ENCODE assay signal across 15 cellular contexts in genomic region chr4:142129931-142130330, GRCh38.
DNase-seq lines count a peak whose midpoint lies in the region; ATAC-seq and TF ChIP-seq lines count a peak whose summit lies in the region.
"Had no signal": no experiment of that assay in that cellular context is flagged by ENCODE, and none has a peak within 500 bp of the region (broad histone marks: within the 10 kb centered on the region; RNA-seq: fewer than 3 reads in every experiment).

No MANE protein-coding gene starts in this region.

- H3K4me3 ChIP-seq in CD4-positive, alpha-beta memory T cell (ENCODE audit: low read length in 2 of 2), result no peak overlapping the region
- H3K4me3 ChIP-seq: lower lobe of right lung had no signal

- H3K4me1 Mint-ChIP-seq in CD4-positive, alpha-beta memory T cell, result peaks cover 15 to 33% (median 23%) of the 10 kb centered on the region in 4 donors
- peaks cover 9% of the 10 kb centered on the region for H3K4me1 Mint-ChIP-seq in central memory CD8-positive, alpha-beta T cell
- H3K4me1 Mint-ChIP-seq in progenitor cell of endocrine pancreas (ENCODE audit: low read depth), result peaks cover 16% of the 10 kb centered on the region
- H3K4me1 Mint-ChIP-seq in effector memory CD8-positive, alpha-beta T cell (ENCODE audit: low read depth in 2 of 2), result peaks cover 2 to 12% of the 10 kb centered on the region in 2 donors
- H3K4me1 Mint-ChIP-seq: B cell had no signal

- peak overlapping the region; percentile 19 to 90 (median 78) for H3K27ac Mint-ChIP-seq in CD4-positive, alpha-beta memory T cell
- peak overlapping the region; percentile 77 for H3K27ac Mint-ChIP-seq in central memory CD8-positive, alpha-beta T cell (ENCODE audit: low read depth)
- peak overlapping the region; percentile 90 for H3K27ac Mint-ChIP-seq in progenitor cell of endocrine pancreas
- H3K27ac Mint-ChIP-seq in effector memory CD8-positive, alpha-beta T cell, result peak overlapping the region in 1 of 2 donors; percentile 9
- H3K27ac Mint-ChIP-seq: B cell had no signal

- intact Hi-C loops in CD4-positive, alpha-beta memory T cell (cut with micrococcal nuclease), result loop anchor here (5.0 kb wide), 1 partner anchor 823 kb away; no protein-coding TSS in a partner anchor

- no peaks in the 10 kb centered on the region for H3K36me3 ChIP-seq in CD4-positive, alpha-beta memory T cell (ENCODE audit: insufficient read depth, low read length)
- H3K36me3 ChIP-seq: lower lobe of right lung had no signal

- peaks cover 9 to 21% of the 10 kb centered on the region in 2 donors for H3K36me3 Mint-ChIP-seq in CD4-positive, alpha-beta memory T cell
- H3K36me3 Mint-ChIP-seq in central memory CD8-positive, alpha-beta T cell (ENCODE audit: insufficient read depth), result peaks cover 7% of the 10 kb centered on the region
- H3K36me3 Mint-ChIP-seq in progenitor cell of endocrine pancreas (ENCODE audit: insufficient read depth), result no peaks in the 10 kb centered on the region
- no peaks in the 10 kb centered on the region for H3K36me3 Mint-ChIP-seq in effector memory CD8-positive, alpha-beta T cell (ENCODE audit: insufficient read depth)

- H3K4me3 Mint-ChIP-seq in CD4-positive, alpha-beta memory T cell, result peak overlapping the region in 2 of 8 donors; percentile 24 to 33
- H3K4me3 Mint-ChIP-seq in central memory CD8-positive, alpha-beta T cell, result no peak overlapping the region
- no peak overlapping the region for H3K4me3 Mint-ChIP-seq in progenitor cell of endocrine pancreas (ENCODE audit: low read depth)
- no peak overlapping the region for H3K4me3 Mint-ChIP-seq in effector memory CD8-positive, alpha-beta T cell
- H3K4me3 Mint-ChIP-seq: B cell, nephron had no signal

- H3K27me3 ChIP-seq in CD4-positive, alpha-beta memory T cell (ENCODE audit: insufficient read depth, low read length), result no peaks in the 10 kb centered on the region

- H3K27ac ChIP-seq in CD4-positive, alpha-beta memory T cell (ENCODE audit: low read depth, low read length), result no peak overlapping the region
- H3K27ac ChIP-seq: lower lobe of right lung had no signal

- H3K27me3 Mint-ChIP-seq in CD4-positive, alpha-beta memory T cell, result no peaks in the 10 kb centered on the region
- no peaks in the 10 kb centered on the region for H3K27me3 Mint-ChIP-seq in central memory CD8-positive, alpha-beta T cell
- peaks cover 2% of the 10 kb centered on the region for H3K27me3 Mint-ChIP-seq in progenitor cell of endocrine pancreas
- H3K27me3 Mint-ChIP-seq in effector memory CD8-positive, alpha-beta T cell, result no peaks in the 10 kb centered on the region
- H3K27me3 Mint-ChIP-seq: B cell had no signal

- H3K4me1 ChIP-seq in CD4-positive, alpha-beta memory T cell (ENCODE audit: insufficient read depth, low read length), result peaks cover 59% of the 10 kb centered on the region

- CTCF ChIA-PET in CD4-positive, alpha-beta memory T cell (lab: Charles Lee; ENCODE audit: partially characterized antibody), result interaction anchor here (0.7 to 2.1 kb wide), 3 partner anchors 10 to 718 kb away, joined by 3 to 5 read pairs (median 3); no protein-coding TSS in a partner anchor

- POLR2A ChIA-PET in CD4-positive, alpha-beta memory T cell (lab: Charles Lee; ENCODE audit: partially characterized antibody), result interaction anchor here (0.6 kb wide), 1 partner anchor 59 kb away, joined by 3 read pairs; no protein-coding TSS in a partner anchor

- no peaks in the 10 kb centered on the region for H3K9me3 Mint-ChIP-seq in CD4-positive, alpha-beta memory T cell
- no peaks in the 10 kb centered on the region for H3K9me3 Mint-ChIP-seq in central memory CD8-positive, alpha-beta T cell
- H3K9me3 Mint-ChIP-seq in progenitor cell of endocrine pancreas (ENCODE audit: low read depth), result no peaks in the 10 kb centered on the region
- H3K9me3 Mint-ChIP-seq in effector memory CD8-positive, alpha-beta T cell, result no peaks in the 10 kb centered on the region
- H3K9me3 Mint-ChIP-seq: nephron had no signal

- ATAC-seq in central memory CD8-positive, alpha-beta T cell (replicated peaks; ENCODE audit: extremely low read depth, poor library complexity, severe bottlenecking), result no peak
- ATAC-seq in effector memory CD8-positive, alpha-beta T cell (replicated peaks), result no peak
- ATAC-seq in HG03196 (IDR thresholded peaks at IDR 0.05; ENCODE audit: unreplicated experiment), result no peak
- ATAC-seq: lower lobe of right lung had no signal

- no peak for TF ChIP-seq CTCF in progenitor cell of endocrine pancreas (IDR thresholded peaks at IDR 0.05; ENCODE audit: unreplicated experiment)

- DNase-seq in CD4-positive, alpha-beta memory T cell, result no peak
- DNase-seq in ELR (ENCODE audit: low read depth), result peak; percentile 5
- no peak for DNase-seq in central memory CD8-positive, alpha-beta T cell (ENCODE audit: low spot score in 2 of 2)
- no peak for DNase-seq in progenitor cell of endocrine pancreas (ENCODE audit: low spot score, unreplicated experiment)
- no peak for DNase-seq in effector memory CD8-positive, alpha-beta T cell
- no peak for DNase-seq in hippocampal formation (lab: John Stamatoyannopoulos, UW)
- DNase-seq: aorta, HCEC 1CT, lower lobe of right lung, retina, SHP77 treated with DMSO at 0.1 percent for 48 hours, substantia nigra had no signal

- no peaks in the 10 kb centered on the region for H3K9me3 ChIP-seq in CD4-positive, alpha-beta memory T cell (ENCODE audit: control insufficient read depth in 1 of 2, low read length in 2 of 2)
- H3K9me3 ChIP-seq: lower lobe of right lung had no signal
